20 cellular contexts compared by ENCODE assay signal in the genomic region with DNA sequence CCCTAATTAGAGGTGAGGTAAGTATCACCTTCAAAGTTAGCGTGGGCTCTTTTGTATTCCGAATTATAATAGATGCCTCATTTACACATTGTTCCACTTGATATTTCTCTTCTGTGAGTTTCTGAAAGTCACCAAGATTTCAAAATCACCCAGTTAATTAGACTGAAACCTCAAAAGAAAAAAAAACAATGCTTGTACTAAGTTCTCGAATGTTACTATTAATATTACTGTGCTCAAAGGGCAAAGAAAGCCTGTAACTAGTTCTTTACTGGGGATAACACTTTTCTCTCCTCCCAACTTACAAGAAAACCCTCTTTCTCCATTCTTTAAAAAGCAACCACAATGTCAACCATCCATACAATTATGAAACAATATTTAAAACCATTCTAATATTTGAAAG.
DNase-seq lines count a peak whose midpoint lies in the region; ATAC-seq and TF ChIP-seq lines count a peak whose summit lies in the region.
"Had no signal": no experiment of that assay in that cellular context is flagged by ENCODE, and none has a peak within 500 bp of the region (broad histone marks: within the 10 kb centered on the region; RNA-seq: fewer than 3 reads in every experiment).

No MANE protein-coding gene starts in this region.

- H3K9me3 Mint-ChIP-seq in GM23338: no peaks in the 10 kb centered on the region
- H3K9me3 Mint-ChIP-seq in stimulated activated naive B cell treated with anti-CD40 and anti-IgM and Interleukin-4, amounts not matched to agents 10 μg/mL and 1 μg/mL and 100 μg/mL, for 72 hours: no peaks in the 10 kb centered on the region

- no peak for TF ChIP-seq CTCF in GM06990 (IDR thresholded peaks at IDR 0.05; ENCODE audit: insufficient read depth, low read length, poor library complexity, severe bottlenecking)
- TF ChIP-seq CTCF in GM23338 (conservative IDR thresholded peaks at IDR 0.05; ENCODE audit: low read depth in 2 of 2): no peak
- no peak for TF ChIP-seq CTCF in OCI-LY7 (conservative IDR thresholded peaks at IDR 0.05; ENCODE audit: low read length)

- BruUV-seq in OCI-LY7 (replicated peaks; lab: Mats Ljungman, UMichigan): no TSS peak

- H3K4me1 ChIP-seq in GM23338 (ENCODE audit: insufficient read depth) (peaks cover 48% of the 10 kb centered on the region), OCI-LY7 (ENCODE audit: insufficient read depth, low read length, poor library complexity, severe bottlenecking) (peaks cover 99% of the 10 kb centered on the region)
- H3K4me1 ChIP-seq: A549, BE2C, SJCRH30 had no signal

- H3K4me3 Mint-ChIP-seq in GM23338: no peak overlapping the region
- peak overlapping the region; percentile 55 to 58 for H3K4me3 Mint-ChIP-seq in stimulated activated naive B cell treated with anti-CD40 and anti-IgM and Interleukin-4, amounts not matched to agents 10 μg/mL and 1 μg/mL and 100 μg/mL, for 72 hours

- intact Hi-C loops in OCI-LY7 (cut with micrococcal nuclease; ENCODE audit: unreplicated experiment): no loop called here

- H3K9me2 ChIP-seq in GM23338 (ENCODE audit: insufficient read depth) (no peaks in the 10 kb centered on the region), OCI-LY7 (ENCODE audit: insufficient read depth, low read length) (no peaks in the 10 kb centered on the region)

- DNase-seq in GM06990 (ENCODE audit: extremely low read depth, insufficient read length) (peak; percentile 51), GM23338 (ENCODE audit: low spot score) (no peak), OCI-LY7 (ENCODE audit: low spot score) (peak; percentile 25), amniotic stem cell (lab: John Stamatoyannopoulos, UW) (no peak), NCI-H82 (lab: John Stamatoyannopoulos, UW) (no peak)
- no peak for DNase-seq in stimulated activated naive B cell treated with anti-CD40 and anti-IgM and Interleukin-4, amounts not matched to agents 10 μg/mL and 1 μg/mL and 100 μg/mL, for 72 hours
- DNase-seq: BE2C, DMS79, MG63, NCI-H1048, NCI-H1417 treated with DMSO at 0.1 percent for 48 hours, NCI-H187, NCI-H446 treated with DMSO at 0.1 percent for 48 hours, NCI-H526 treated with DMSO at 0.1 percent for 48 hours, OCI-M1, SJCRH30, T-helper 1 cell had no signal

- no peak overlapping the region for H3K27ac ChIP-seq in GM23338 (ENCODE audit: low read depth)
- H3K27ac ChIP-seq in OCI-LY7 (ENCODE audit: low read depth, low read length, poor library complexity, severe bottlenecking): peak overlapping the region; percentile 99
- H3K27ac ChIP-seq: A549, SJCRH30 had no signal

- H2AFZ ChIP-seq in GM23338 (no peak overlapping the region), OCI-LY7 (ENCODE audit: low read length) (no peak overlapping the region)

- peaks cover 6% of the 10 kb centered on the region; the same call in 1 of the 2 replicates for H3F3A ChIP-seq in GM23338 (replicated peaks; ENCODE audit: low read depth)

- H4K20me1 ChIP-seq in GM23338 (replicated peaks; ENCODE audit: insufficient read depth): no peaks in the 10 kb centered on the region
- H4K20me1 ChIP-seq in OCI-LY7 (ENCODE audit: insufficient read depth, low read length): no peaks in the 10 kb centered on the region

- H3K27me3 Mint-ChIP-seq in GM23338 (ENCODE audit: insufficient read depth, low read depth, poor library complexity): no peaks in the 10 kb centered on the region
- no peaks in the 10 kb centered on the region for H3K27me3 Mint-ChIP-seq in stimulated activated naive B cell treated with anti-CD40 and anti-IgM and Interleukin-4, amounts not matched to agents 10 μg/mL and 1 μg/mL and 100 μg/mL, for 72 hours

- H3K36me3 ChIP-seq in GM06990 (ENCODE audit: control insufficient read depth, insufficient read depth, low read length): peaks cover 2% of the 10 kb centered on the region; the same call in 1 of the 2 replicates
- H3K36me3 ChIP-seq in GM23338 (ENCODE audit: insufficient read depth): no peaks in the 10 kb centered on the region
- peaks cover 31% of the 10 kb centered on the region for H3K36me3 ChIP-seq in OCI-LY7 (ENCODE audit: insufficient read depth, low read length)
- H3K36me3 ChIP-seq: BE2C, MG63, SJCRH30 had no signal

- no peak overlapping the region for H3K27ac Mint-ChIP-seq in GM23338
- no peak overlapping the region for H3K27ac Mint-ChIP-seq in stimulated activated naive B cell treated with anti-CD40 and anti-IgM and Interleukin-4, amounts not matched to agents 10 μg/mL and 1 μg/mL and 100 μg/mL, for 72 hours

- no peaks in the 10 kb centered on the region for H3K9me3 ChIP-seq in OCI-LY7 (ENCODE audit: low read length)
- H3K9me3 ChIP-seq: A549, BE2C, MG63, SJCRH30 had no signal

- H3K4me2 ChIP-seq in GM23338: 0 out of 2 replicates have a peak overlapping the region, but pooled peaks have one; percentile 3
- peak overlapping the region; percentile 63 for H3K4me2 ChIP-seq in OCI-LY7 (ENCODE audit: low read length)
- H3K4me2 ChIP-seq: A549 had no signal

- peaks cover 23% of the 10 kb centered on the region; the same call in 2 of the 3 replicates for H3K36me3 Mint-ChIP-seq in GM23338 (ENCODE audit: low read depth)
- peaks cover 24 to 42% of the 10 kb centered on the region in 2 donors for H3K36me3 Mint-ChIP-seq in stimulated activated naive B cell treated with anti-CD40 and anti-IgM and Interleukin-4, amounts not matched to agents 10 μg/mL and 1 μg/mL and 100 μg/mL, for 72 hours

- POLR2A ChIA-PET in OCI-LY7 (lab: Charles Lee): interaction anchor here (0.5 to 3.1 kb wide), 4 partner anchors 9 to 82 kb away, joined by 3 to 10 read pairs (median 4); no protein-coding TSS in a partner anchor

- CTCF ChIA-PET in OCI-LY7 (lab: Charles Lee; ENCODE audit: unreplicated experiment): no interaction called here

- no peaks in the 10 kb centered on the region for H3K27me3 ChIP-seq in GM06990 (replicated peaks; ENCODE audit: control insufficient read depth, insufficient read depth, low read length)
- no peaks in the 10 kb centered on the region for H3K27me3 ChIP-seq in GM23338 (ENCODE audit: insufficient read depth)
- H3K27me3 ChIP-seq: BE2C, MG63, SJCRH30 had no signal

- H3K79me2 ChIP-seq in GM23338 (replicated peaks; ENCODE audit: insufficient read depth): peaks cover 5% of the 10 kb centered on the region; the same call in 1 of the 2 replicates
- peaks cover 67% of the 10 kb centered on the region; the same call in 1 of the 2 replicates for H3K79me2 ChIP-seq in OCI-LY7 (ENCODE audit: insufficient read depth, low read depth, low read length)

- no peak overlapping the region for H3K4me3 ChIP-seq in GM06990 (replicated peaks; ENCODE audit: low read depth, low read length)
- no peak overlapping the region for H3K4me3 ChIP-seq in GM23338
- H3K4me3 ChIP-seq in OCI-LY7 (ENCODE audit: low read depth, low read length, poor library complexity, severe bottlenecking): peak overlapping the region; percentile 30
- H3K4me3 ChIP-seq: A549, MG63, SJCRH30 had no signal

- peaks cover 61% of the 10 kb centered on the region for H3K4me1 Mint-ChIP-seq in GM23338
- H3K4me1 Mint-ChIP-seq in stimulated activated naive B cell treated with anti-CD40 and anti-IgM and Interleukin-4, amounts not matched to agents 10 μg/mL and 1 μg/mL and 100 μg/mL, for 72 hours: peaks cover 36 to 89% of the 10 kb centered on the region in 2 donors

- ATAC-seq in GM23338: no peak
- peak; percentile 35 to 60 for ATAC-seq in stimulated activated naive B cell treated with anti-CD40 and anti-IgM and Interleukin-4, amounts not matched to agents 10 μg/mL and 1 μg/mL and 100 μg/mL, for 72 hours (replicated peaks)
- no peak for ATAC-seq in GM21367 (IDR thresholded peaks at IDR 0.05; ENCODE audit: unreplicated experiment)
- ATAC-seq: A549, HCT116 had no signal

TF ChIP-seq in GM23338, 12 proteins besides CTCF, POLR2A, EP300 and RAD21:
- TF ChIP-seq STAT1 (IDR thresholded peaks at IDR 0.05; ENCODE audit: unreplicated experiment) (no peak), NANOG (IDR thresholded peaks at IDR 0.05; ENCODE audit: borderline replicate concordance) (no peak)
TF ChIP-seq in GM23338: peak in this region for 0.

Comparison
In these comparisons a context has a peak if more than half of its experiments do, and no peak if none do; other contexts are left out.
1. DNase-seq: peak in GM06990 (single experiment) and OCI-LY7 (single experiment); none in GM23338 (single experiment), stimulated activated naive B cell treated with anti-CD40 and anti-IgM and Interleukin-4, amounts not matched to agents 10 μg/mL and 1 μg/mL and 100 μg/mL, for 72 hours (single experiment), amniotic stem cell (single experiment) and NCI-H82 (single experiment).
2. ATAC-seq: peak in stimulated activated naive B cell treated with anti-CD40 and anti-IgM and Interleukin-4, amounts not matched to agents 10 μg/mL and 1 μg/mL and 100 μg/mL, for 72 hours (2 of 2); none in GM23338 (single experiment) and GM21367 (single experiment).